Comparison of ENCODE assay signal across 8 cellular contexts in the genomic region with DNA sequence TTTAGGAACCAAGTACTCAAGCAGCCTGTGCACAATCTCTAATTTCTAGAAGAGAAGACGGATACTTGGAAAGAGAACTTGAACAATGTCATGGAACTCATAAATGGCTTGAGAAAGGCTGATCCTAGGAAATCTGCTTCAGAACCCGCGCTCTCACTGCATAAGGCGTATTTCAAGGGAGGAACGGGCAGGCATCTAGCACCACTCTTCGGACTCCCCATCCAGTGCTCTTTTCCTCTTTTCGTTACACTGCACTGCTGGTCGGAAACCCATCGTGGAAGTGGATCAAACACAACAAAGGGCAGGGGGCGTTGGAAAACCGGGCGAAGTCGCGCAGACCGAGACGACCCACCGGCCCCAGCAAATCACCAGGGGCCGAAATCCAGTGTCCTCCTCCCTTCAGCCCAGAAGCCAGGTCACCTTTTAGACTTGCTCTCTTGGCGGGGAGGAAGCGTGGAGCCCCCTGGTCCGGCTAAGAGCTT. TPM values are rescaled to one million over a fixed set of nuclear protein-coding genes. Genes with fewer than 3 reads are reported as not detected.
A peak's percentile ranks its signal among the peaks of the same experiment; 100 is the strongest.
DNase-seq lines count a peak whose midpoint lies in the region; ATAC-seq, FAIRE-seq and TF ChIP-seq lines count a peak whose summit lies in the region.

No MANE protein-coding gene starts in this region.

- H2AK5ac ChIP-seq in IMR-90 (ENCODE audit: low read depth, low read length) = peak overlapping the region; percentile 33

- ATAC-seq in IMR-90 (ENCODE audit: low read depth) = peak; percentile 0; the same call in 1 of the 2 replicates
- peak; percentile 1 for ATAC-seq in GM12878
- no peak for ATAC-seq in HG02571 (IDR thresholded peaks at IDR 0.05; ENCODE audit: unreplicated experiment)

- dilution Hi-C loops in IMR-90 (cut with HindIII; ENCODE audit: low sequenced_read_pairs, unreplicated experiment) = no loop called here

- no peaks in the 10 kb centered on the region for H3K27me3 ChIP-seq in CD4-positive, alpha-beta memory T cell (ENCODE audit: insufficient read depth, low read length)
- H3K27me3 ChIP-seq in IMR-90 (ENCODE audit: control insufficient read depth, insufficient read depth, low read length) = no peaks in the 10 kb centered on the region
- no peaks in the 10 kb centered on the region for H3K27me3 ChIP-seq in GM12878 (replicated peaks in 1 of 2; ENCODE audit: control insufficient read depth in 2 of 2, insufficient read depth in 2 of 2, low read length in 1 of 2)
- H3K27me3 ChIP-seq in suprapubic skin = no peaks in the 10 kb centered on the region

- no peak for TF ChIP-seq EP300 in GM12878 (IDR thresholded peaks at IDR 0.05; ENCODE audit: borderline replicate concordance in 1 of 2, control insufficient read depth in 1 of 2, low read depth in 2 of 2, low read length in 2 of 2)
- no peak for TF ChIP-seq EP300 in suprapubic skin (IDR thresholded peaks at IDR 0.05)

- BruUV-seq in IMR-90 (replicated peaks; lab: Mats Ljungman, UMichigan) (no TSS peak), GM12878 (replicated peaks; lab: Mats Ljungman, UMichigan) (TSS peak; percentile 91)

- peak overlapping the region; percentile 83 for H4K91ac ChIP-seq in IMR-90 (ENCODE audit: insufficient read depth, low read depth, low read length)

- peaks cover 9 to 25% of the 10 kb centered on the region in 2 donors for H3K36me3 Mint-ChIP-seq in CD4-positive, alpha-beta memory T cell

- POLR2A ChIA-PET in CD4-positive, alpha-beta memory T cell (lab: Charles Lee; ENCODE audit: partially characterized antibody) = interaction anchor here (0.9 to 6.0 kb wide), 13 partner anchors 11 to 310 kb away, joined by 3 to 109 read pairs (median 6); partner anchors contain the start of genes ABHD17C and MESD
- POLR2A ChIA-PET in IMR-90 (lab: Charles Lee; ENCODE audit: unreplicated experiment) = interaction anchor here (0.6 to 1.4 kb wide), 5 partner anchors 9 to 412 kb away, joined by 3 to 12 read pairs (median 3); no protein-coding TSS in a partner anchor
- POLR2A ChIA-PET in GM12878 (lab: Charles Lee) = interaction anchor here (0.6 to 2.7 kb wide), 9 partner anchors 10 to 543 kb away, joined by 3 to 12 read pairs (median 7); no protein-coding TSS in a partner anchor

- H3K14ac ChIP-seq in IMR-90 (replicated peaks; ENCODE audit: low read depth, low read length) = peak overlapping the region; percentile 92

- peak overlapping the region; percentile 97 to 99 (median 98) for H3K27ac Mint-ChIP-seq in CD4-positive, alpha-beta memory T cell

- peaks cover 42% of the 10 kb centered on the region for H3K79me2 ChIP-seq in GM12878 (ENCODE audit: control insufficient read depth, insufficient read depth, low read length)

- H3K27me3 Mint-ChIP-seq in CD4-positive, alpha-beta memory T cell = peaks cover 0 to 1% of the 10 kb centered on the region in 2 donors

- H4K8ac ChIP-seq in IMR-90 (ENCODE audit: low read depth in 2 of 2, low read length in 2 of 2) = peak overlapping the region; percentile 41 to 90

- no peak overlapping the region for H2BK20ac ChIP-seq in IMR-90 (ENCODE audit: low read depth, low read length)

- RAD21 ChIA-PET in GM12878 (lab: Charles Lee; ENCODE audit: unreplicated experiment) = interaction anchor here (0.6 to 3.0 kb wide), 6 partner anchors 9 to 301 kb away, joined by 3 to 13 read pairs (median 5); no protein-coding TSS in a partner anchor

- no peak for TF ChIP-seq CTCF in IMR-90 (conservative IDR thresholded peaks at IDR 0.05; ENCODE audit: low read depth, low read length)
- no peak for TF ChIP-seq CTCF in GM12878 (IDR thresholded peaks at IDR 0.05 in 2 of 3, conservative IDR thresholded peaks at IDR 0.05 in 1 of 3; ENCODE audit: control insufficient read depth in 2 of 3, extremely low read depth in 1 of 3, insufficient read depth in 1 of 3, low read depth in 3 of 3, low read length in 3 of 3)
- TF ChIP-seq CTCF in suprapubic skin (IDR thresholded peaks at IDR 0.05) = no peak

- in situ Hi-C loops in IMR-90 (cut with MboI; ENCODE audit: low sequenced_read_pairs) (no loop called here), GM12878 (cut with MboI) (no loop called here)

- H3K4me1 Mint-ChIP-seq in CD4-positive, alpha-beta memory T cell = peaks cover 30 to 63% (median 49%) of the 10 kb centered on the region in 4 donors

- H2BK15ac ChIP-seq in IMR-90 (ENCODE audit: low read depth, low read length) = peak overlapping the region; percentile 1; the same call in 2 of the 3 replicates

- peak overlapping the region; percentile 39 to 91 for H3K4me3 ChIP-seq in CD4-positive, alpha-beta memory T cell (ENCODE audit: low read length in 2 of 2)
- peak overlapping the region; percentile 89 for H3K4me3 ChIP-seq in IMR-90 (ENCODE audit: insufficient read depth, low read depth, low read length)
- peak overlapping the region; percentile 87 for H3K4me3 ChIP-seq in GM12878
- peak overlapping the region; percentile 70 for H3K4me3 ChIP-seq in suprapubic skin

- H3K4ac ChIP-seq in IMR-90 (ENCODE audit: low read depth, low read length) = peak overlapping the region; percentile 87

- H4K20me1 ChIP-seq in IMR-90 (ENCODE audit: insufficient read depth, low read length) (peaks cover 31% of the 10 kb centered on the region), GM12878 (ENCODE audit: control insufficient read depth, insufficient read depth) (no peaks in the 10 kb centered on the region)

- H3K4me1 ChIP-seq in CD4-positive, alpha-beta memory T cell (ENCODE audit: insufficient read depth, low read length) = peaks cover 42% of the 10 kb centered on the region
- peaks cover 13% of the 10 kb centered on the region for H3K4me1 ChIP-seq in IMR-90 (ENCODE audit: control insufficient read depth, insufficient read depth, low read length)
- peaks cover 19% of the 10 kb centered on the region for H3K4me1 ChIP-seq in GM12878 (ENCODE audit: control insufficient read depth, insufficient read depth, low read length)
- peaks cover 41% of the 10 kb centered on the region for H3K4me1 ChIP-seq in suprapubic skin

- no peak for DNase-seq in CD4-positive, alpha-beta memory T cell
- DNase-seq in IMR-90 (no peak), GM12878 (ENCODE audit: low read depth, low spot score) (no peak), kidney tubule cell (ENCODE audit: low spot score) (peak; percentile 23), suprapubic skin (ENCODE audit: low spot score in 2 of 2) (no peak), SHP77 treated with DMSO at 0.1 percent for 48 hours (lab: John Stamatoyannopoulos, UW) (no peak), HK-2 (ENCODE audit: unreplicated experiment) (no peak)

- peaks cover 3% of the 10 kb centered on the region; the same call in 1 of the 2 replicates for H3K9me1 ChIP-seq in IMR-90 (ENCODE audit: insufficient read depth, low read length)

- H2AK9ac ChIP-seq in IMR-90 (replicated peaks; ENCODE audit: low read depth, low read length, poor library complexity) = peak overlapping the region; percentile 97

- H3K23ac ChIP-seq in IMR-90 (ENCODE audit: low read depth, low read length) = peak overlapping the region; percentile 95

- peak overlapping the region; percentile 77 for H3K56ac ChIP-seq in IMR-90 (ENCODE audit: extremely low read depth, insufficient read depth, low read length)

- TF ChIP-seq POLR2A in IMR-90 (IDR thresholded peaks at IDR 0.05; ENCODE audit: low read depth, low read length) (no peak), GM12878 (IDR thresholded peaks at IDR 0.05; ENCODE audit: low read depth, low read length) (no peak), suprapubic skin (IDR thresholded peaks at IDR 0.05) (no peak)

- H3K9me3 Mint-ChIP-seq in CD4-positive, alpha-beta memory T cell = peaks cover 0 to 5% (median 3%) of the 10 kb centered on the region in 8 donors

- H3K4me2 ChIP-seq in IMR-90 (ENCODE audit: low read depth, low read length) = peak overlapping the region; percentile 97
- H3K4me2 ChIP-seq in GM12878 (ENCODE audit: control insufficient read depth, insufficient read depth) = peak overlapping the region; percentile 92

- H3K9me3 ChIP-seq in CD4-positive, alpha-beta memory T cell (ENCODE audit: control insufficient read depth in 1 of 2, low read length in 2 of 2) = no peaks in the 10 kb centered on the region
- H3K9me3 ChIP-seq in IMR-90 (ENCODE audit: control insufficient read depth, insufficient read depth, low read length) (no peaks in the 10 kb centered on the region), GM12878 (replicated peaks; ENCODE audit: control insufficient read depth, insufficient read depth, low read length) (no peaks in the 10 kb centered on the region; the same call in 2 of the 3 replicates), suprapubic skin (no peaks in the 10 kb centered on the region)

- CTCF ChIA-PET in CD4-positive, alpha-beta memory T cell (lab: Charles Lee; ENCODE audit: partially characterized antibody) = interaction anchor here (1.0 to 6.3 kb wide), 3 partner anchors 9 to 107 kb away, joined by 3 to 42 read pairs (median 13); no protein-coding TSS in a partner anchor
- CTCF ChIA-PET in IMR-90 (lab: Yijun Ruan, JAX) = no interaction called here
- CTCF ChIA-PET in GM12878 (lab: Yijun Ruan, JAX) = interaction anchor here (0.6 to 5.7 kb wide), 6 partner anchors 10 to 303 kb away, joined by 3 to 37 read pairs (median 4); no protein-coding TSS in a partner anchor

- peak overlapping the region; percentile 91 for H2BK5ac ChIP-seq in IMR-90 (ENCODE audit: low read depth, low read length, poor library complexity, severe bottlenecking)

- H3K9ac ChIP-seq in IMR-90 (ENCODE audit: low read depth, low read length) = peak overlapping the region; percentile 85
- H3K9ac ChIP-seq in GM12878 (ENCODE audit: control insufficient read depth, insufficient read depth, low read length) = peak overlapping the region; percentile 92

- peak overlapping the region; percentile 93 to 98 (median 96) for H3K4me3 Mint-ChIP-seq in CD4-positive, alpha-beta memory T cell

- peaks cover 7% of the 10 kb centered on the region for H3K36me3 ChIP-seq in CD4-positive, alpha-beta memory T cell (ENCODE audit: insufficient read depth, low read length)
- H3K36me3 ChIP-seq in IMR-90 (ENCODE audit: control insufficient read depth, insufficient read depth, low read length) (peaks cover 14% of the 10 kb centered on the region; the same call in 1 of the 2 replicates), GM12878 (ENCODE audit: control insufficient read depth in 2 of 2, insufficient read depth in 2 of 2, low read length in 1 of 2) (peaks cover 0 to 3% of the 10 kb centered on the region in 2 experiments; a peak in 2 of 4 replicates), suprapubic skin (peaks cover 10% of the 10 kb centered on the region)

- SMC1A ChIA-PET in GM12878 (lab: Charles Lee; ENCODE audit: uncharacterized antibody, unreplicated experiment) = interaction anchor here (1.0 to 2.4 kb wide), 4 partner anchors 9 to 266 kb away, joined by 3 to 9 read pairs (median 6); no protein-coding TSS in a partner anchor

- peak overlapping the region; percentile 95 for H4K5ac ChIP-seq in IMR-90 (ENCODE audit: low read depth, low read length)

- peak overlapping the region; percentile 55 for H2BK120ac ChIP-seq in IMR-90 (ENCODE audit: low read depth, low read length)

- FAIRE-seq in GM12878 (lab: Jason Lieb, UNC) = no peak

- peak overlapping the region; percentile 82 for H3K18ac ChIP-seq in IMR-90 (ENCODE audit: low read depth, low read length)

- intact Hi-C loops in CD4-positive, alpha-beta memory T cell (cut with micrococcal nuclease) = loop anchor here (1.0 to 10.0 kb wide), 2 partner anchors 11 to 295 kb away; partner anchors contain the start of gene MESD
- intact Hi-C loops in IMR-90 (cut with micrococcal nuclease) (loop anchor here (2.0 to 5.0 kb wide), 2 partner anchors 97 to 267 kb away; no protein-coding TSS in a partner anchor), GM12878 (cut with micrococcal nuclease; ENCODE audit: unreplicated experiment) (loop anchor here (1.0 to 2.0 kb wide), 3 partner anchors 23 to 293 kb away; no protein-coding TSS in a partner anchor)

- peak overlapping the region; percentile 95 for H3K27ac ChIP-seq in CD4-positive, alpha-beta memory T cell (ENCODE audit: low read depth, low read length)
- H3K27ac ChIP-seq in IMR-90 (ENCODE audit: insufficient read depth, low read length) (peak overlapping the region; percentile 86), GM12878 (ENCODE audit: control insufficient read depth, insufficient read depth) (peak overlapping the region; percentile 92), suprapubic skin (peak overlapping the region; percentile 97)

- peaks cover 23 to 34% of the 10 kb centered on the region in 2 experiments for H3K79me1 ChIP-seq in IMR-90 (ENCODE audit: low read depth in 1 of 2, low read length in 2 of 2)

- H2AFZ ChIP-seq in IMR-90 (replicated peaks; ENCODE audit: low read length, poor library complexity) = peak overlapping the region; percentile 96
- peak overlapping the region; percentile 45 for H2AFZ ChIP-seq in GM12878 (ENCODE audit: control insufficient read depth, low read depth, low read length)

- TF ChIP-seq RAD21 in IMR-90 (IDR thresholded peaks at IDR 0.05; ENCODE audit: low read length) (no peak), GM12878 (IDR thresholded peaks at IDR 0.05; ENCODE audit: insufficient read depth, low read depth, low read length) (no peak)

- WGBS in IMR-90 (ENCODE audit: extremely low coverage in 2 of 2, insufficient read length in 1 of 2), 2 experiments = 0% methylated on average over 10 of the region's 21 CpGs; no CpG with 5 or more reads in 1 of the 2 experiments
- WGBS in GM12878 (ENCODE audit: insufficient coverage, insufficient replicate concordance, low lambda C conversion rate, missing lambda C conversion rate) = 0% methylated on average over 21 of the region's 21 CpGs
- 10% methylated on average over 14 of the region's 21 CpGs for WGBS in suprapubic skin

RNA-seq across cellular contexts. Expression of gene TLNRD1, which starts 0.5 kb away (rescaled TPM):
- total RNA-seq in CD4-positive, alpha-beta memory T cell = 10 to 100 TPM; 29.7 to 29.8 TPM
- 1 to 10 TPM; 2.4 to 5.2 TPM for polyA plus RNA-seq in CD4-positive, alpha-beta memory T cell
- total RNA-seq in IMR-90 (2012; rRNA removed) (2.2 and 2.8 TPM in 2 replicates), GM12878 (2014; rRNA removed) (19.9 and 25.5 TPM in 2 replicates), GM12878 (2014; rRNA removed; fragmentation: Illumina TruSeq; extraction: Trizol) (6.0 and 6.5 TPM in 2 replicates), GM12878 (2021) (40.5 and 44.8 TPM in 2 replicates), suprapubic skin (10 to 100 TPM in 3 of 4 donors, 1 to 10 TPM in 1; 9.4 to 16.6 (median 11.5) TPM)
- polyA plus RNA-seq in IMR-90 (2012; rRNA removed) (6.8 and 9.5 TPM in 2 replicates), GM12878 (2011; rRNA removed) (8.4 and 11.6 TPM in 2 replicates), GM12878 (2014; fragmentation: Illumina TruSeq; extraction: Trizol) (4.8 and 6.6 TPM in 2 replicates), GM12878 (2014; fragmentation: Nextera tagmentation; extraction: Ambion mirVana) (1 to 10 TPM; 2.5 to 5.7 TPM), GM12878 (2014; rRNA removed) (26.7 and 31.5 TPM in 2 replicates), GM12878 (2016; fragmentation: Nextera tagmentation; extraction: Ambion mirVana) (10 to 100 TPM in 1 of 2 experiments, 1 to 10 TPM in 1; 5.4 to 12.5 TPM)
- polyA plus RNA-seq in IMR-90 (2012; cell fraction: cytosol; rRNA removed) = 4.7 and 12.7 TPM in 2 replicates
- 3.6 and 10.3 TPM in 2 replicates for polyA plus RNA-seq in IMR-90 (2012; cell fraction: nucleus; rRNA removed; ENCODE audit: low replicate concordance)
- 14.0 and 16.6 TPM in 2 replicates for total RNA-seq in GM12878 (2013; cell fraction: nucleolus; rRNA removed)
- polyA plus RNA-seq in GM12878 (2011; ENCODE audit: low read depth) = 2.6 TPM
- polyA plus RNA-seq in GM12878 (2011; cell fraction: cytosol; rRNA removed) = 13.2 and 24.3 TPM in 2 replicates
- 13.6 and 19.0 TPM in 2 replicates for polyA plus RNA-seq in GM12878 (2011; cell fraction: nucleus; rRNA removed)
- polyA plus RNA-seq in GM12878 (2012) = 8.4 and 9.0 TPM in 2 replicates
- 4.8 and 6.6 TPM in 2 replicates for polyA minus RNA-seq in GM12878 (2011; rRNA and poly(A)+ RNA removed)
- polyA minus RNA-seq in GM12878 (2011; cell fraction: cytosol; rRNA and poly(A)+ RNA removed) = 12.8 and 13.8 TPM in 2 replicates
- polyA minus RNA-seq in GM12878 (2011; cell fraction: nucleus; rRNA and poly(A)+ RNA removed) = 16.1 and 29.3 TPM in 2 replicates

RNA-seq across cellular contexts. Expression of gene MESD, which starts 10.6 kb away (rescaled TPM):
- total RNA-seq in CD4-positive, alpha-beta memory T cell = 10 to 100 TPM; 43.3 to 44.6 TPM
- polyA plus RNA-seq in CD4-positive, alpha-beta memory T cell = 10 to 100 TPM; 32.2 to 35.7 TPM
- 10.0 and 15.3 TPM in 2 replicates for total RNA-seq in IMR-90 (2012; rRNA removed)
- polyA plus RNA-seq in IMR-90 (2012; rRNA removed) = 14.0 and 14.7 TPM in 2 replicates
- polyA plus RNA-seq in IMR-90 (2012; cell fraction: cytosol; rRNA removed) = 6.2 and 6.5 TPM in 2 replicates
- polyA plus RNA-seq in IMR-90 (2012; cell fraction: nucleus; rRNA removed; ENCODE audit: low replicate concordance) = 3.5 and 8.2 TPM in 2 replicates
- 34.4 and 36.8 TPM in 2 replicates for total RNA-seq in GM12878 (2013; cell fraction: nucleolus; rRNA removed)
- total RNA-seq in GM12878 (2014; rRNA removed) = 21.8 and 22.7 TPM in 2 replicates
- total RNA-seq in GM12878 (2014; rRNA removed; fragmentation: Illumina TruSeq; extraction: Trizol) = 25.2 and 27.5 TPM in 2 replicates
- 19.2 and 24.1 TPM in 2 replicates for total RNA-seq in GM12878 (2021)
- polyA plus RNA-seq in GM12878 (2011; ENCODE audit: low read depth) = 10.7 TPM
- polyA plus RNA-seq in GM12878 (2011; rRNA removed) = 11.2 and 15.4 TPM in 2 replicates
- polyA plus RNA-seq in GM12878 (2011; cell fraction: cytosol; rRNA removed) = 8.8 and 9.4 TPM in 2 replicates
- polyA plus RNA-seq in GM12878 (2011; cell fraction: nucleus; rRNA removed) = 9.4 and 11.4 TPM in 2 replicates
- polyA plus RNA-seq in GM12878 (2012) = 14.4 and 14.7 TPM in 2 replicates
- 24.7 and 25.7 TPM in 2 replicates for polyA plus RNA-seq in GM12878 (2014; fragmentation: Illumina TruSeq; extraction: Trizol)
- polyA plus RNA-seq in GM12878 (2014; fragmentation: Nextera tagmentation; extraction: Ambion mirVana) = 10 to 100 TPM; 10.2 to 16.7 TPM
- 16.5 and 16.7 TPM in 2 replicates for polyA plus RNA-seq in GM12878 (2014; rRNA removed)
- 10 to 100 TPM; 39.0 to 39.8 TPM for polyA plus RNA-seq in GM12878 (2016; fragmentation: Nextera tagmentation; extraction: Ambion mirVana)
- 8.0 and 9.7 TPM in 2 replicates for polyA minus RNA-seq in GM12878 (2011; rRNA and poly(A)+ RNA removed)
- 3.6 and 5.9 TPM in 2 replicates for polyA minus RNA-seq in GM12878 (2011; cell fraction: cytosol; rRNA and poly(A)+ RNA removed)
- 7.3 and 9.2 TPM in 2 replicates for polyA minus RNA-seq in GM12878 (2011; cell fraction: nucleus; rRNA and poly(A)+ RNA removed)
- total RNA-seq in suprapubic skin = 10 to 100 TPM; 14.1 to 38.2 (median 24.7) TPM
